ENCODE assay signal across 11 cellular contexts in the genomic region with DNA sequence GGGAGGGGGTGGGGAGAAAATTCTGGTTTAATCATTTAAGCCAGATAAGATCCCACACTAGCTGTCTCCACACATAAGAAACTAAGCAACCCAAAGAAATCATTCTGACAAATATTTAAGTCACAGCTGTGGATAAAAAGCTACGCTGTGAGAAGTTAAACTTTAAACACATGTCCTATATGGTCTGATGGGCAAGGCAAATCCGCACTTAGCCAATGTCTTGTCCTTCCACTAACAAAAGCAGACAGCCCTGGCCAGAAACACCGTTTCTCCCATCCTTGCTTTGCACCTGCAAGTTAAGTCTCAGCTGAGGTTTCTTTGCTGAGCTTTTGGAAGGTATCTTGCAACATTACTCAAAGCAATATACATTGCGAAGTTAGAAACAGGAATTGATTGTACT.
A peak's percentile ranks its signal among the peaks of the same experiment; 100 is the strongest.
DNase-seq lines count a peak whose midpoint lies in the region; FAIRE-seq and TF ChIP-seq lines count a peak whose summit lies in the region.
"Had no signal": no experiment of that assay in that cellular context is flagged by ENCODE, and none has a peak within 500 bp of the region (broad histone marks: within the 10 kb centered on the region; RNA-seq: fewer than 3 reads in every experiment).

No MANE protein-coding gene starts in this region.

- H3K36me3 ChIP-seq in colonic mucosa: no peaks in the 10 kb centered on the region
- H3K36me3 ChIP-seq in trophoblast cell (ENCODE audit: control insufficient read depth in 1 of 2, insufficient read depth in 2 of 2, low read length in 2 of 2): peaks cover 2% of the 10 kb centered on the region in 2 experiments

- peaks cover 1% of the 10 kb centered on the region for H3K27me3 Mint-ChIP-seq in IgD-negative memory B cell

- no peak overlapping the region for H2AFZ ChIP-seq in trophoblast cell (ENCODE audit: insufficient read depth, low read length, poor library complexity)

- H3K4me3 ChIP-seq in GM08714 (ENCODE audit: low read length): peak overlapping the region; percentile 95
- H3K4me3 ChIP-seq in colonic mucosa: peak overlapping the region; percentile 60
- no peak overlapping the region for H3K4me3 ChIP-seq in trophoblast cell (ENCODE audit: low read depth, low read length)

- peak overlapping the region; percentile 48 to 95 (median 68) for H3K27ac Mint-ChIP-seq in IgD-negative memory B cell

- no peak for FAIRE-seq in D721Med (lab: Jason Lieb, UNC)
- FAIRE-seq: colon had no signal

- H3K4me2 ChIP-seq in trophoblast cell (ENCODE audit: low read length): peak overlapping the region; percentile 59

- intact Hi-C loops in colonic mucosa (cut with DNase I): no loop called here

- TF ChIP-seq CTCF in colonic mucosa (IDR thresholded peaks at IDR 0.05) (no peak), D721Med (IDR thresholded peaks at IDR 0.05; ENCODE audit: insufficient read depth, missing control alignments) (no peak)

- no peak overlapping the region for H2BK5ac ChIP-seq in trophoblast cell (ENCODE audit: low read depth, low read length, poor library complexity)

- H4K8ac ChIP-seq in trophoblast cell (ENCODE audit: low read depth, low read length): no peak overlapping the region

- H3K27ac ChIP-seq in colonic mucosa (peak overlapping the region; percentile 60), trophoblast cell (ENCODE audit: low read depth, low read length) (no peak overlapping the region)

- no CpG with 5 or more reads among the region's 4 CpGs for WGBS in trophoblast cell (ENCODE audit: extremely low coverage, insufficient coverage, insufficient read length)

- H3K9me3 ChIP-seq in colonic mucosa (no peaks in the 10 kb centered on the region), trophoblast cell (ENCODE audit: insufficient read depth, low read depth, low read length) (no peaks in the 10 kb centered on the region)

- H3K18ac ChIP-seq in trophoblast cell (ENCODE audit: low read length): no peak overlapping the region

- peaks cover 23% of the 10 kb centered on the region for H3K79me2 ChIP-seq in trophoblast cell (ENCODE audit: control insufficient read depth, insufficient read depth, low read length, poor library complexity)

- H2BK120ac ChIP-seq in trophoblast cell (ENCODE audit: insufficient read depth, low read length, poor library complexity): no peak overlapping the region

- H4K91ac ChIP-seq in trophoblast cell (ENCODE audit: low read depth, low read length): no peak overlapping the region

- H3K9ac ChIP-seq in colonic mucosa (ENCODE audit: low read depth in 2 of 2, low read length in 2 of 2) (peak overlapping the region in 1 of 2 donors; percentile 71), trophoblast cell (ENCODE audit: low read length) (peak overlapping the region; percentile 28)

- H3K14ac ChIP-seq in trophoblast cell (ENCODE audit: low read length): no peak overlapping the region

- H2AK5ac ChIP-seq in trophoblast cell (ENCODE audit: low read length): no peak overlapping the region

- H3K9me3 Mint-ChIP-seq in IgD-negative memory B cell: no peaks in the 10 kb centered on the region

- peaks cover 16% of the 10 kb centered on the region for H3K79me1 ChIP-seq in trophoblast cell (ENCODE audit: low read length)

- H3K36me3 Mint-ChIP-seq in IgD-negative memory B cell: peaks cover 5% of the 10 kb centered on the region

- H3K4ac ChIP-seq in trophoblast cell (ENCODE audit: low read depth, low read length): no peak overlapping the region

- DNase-seq in colonic mucosa (no peak), trophoblast cell (no peak), NCI-H446 treated with DMSO at 0.1 percent for 48 hours (lab: John Stamatoyannopoulos, UW) (no peak), D721Med (ENCODE audit: insufficient read length, low spot score) (no peak)
- no peak for DNase-seq in stimulated activated naive CD4-positive, alpha-beta T cell (lab: John Stamatoyannopoulos, UW)
- no peak for DNase-seq in stimulated activated naive CD4-positive, alpha-beta T cell treated with Interleukin-2 at 50 U/mL for 16 hours (lab: John Stamatoyannopoulos, UW)
- DNase-seq: NCI-H2171 treated with DMSO at 0.1 percent for 48 hours; stimulated activated CD4-positive, alpha-beta T cell treated with anti-CD3 and anti-CD28 coated beads, Interleukin-4, amount 100 ng/mL, for 4 hours had no signal

- no peak overlapping the region for H3K23ac ChIP-seq in trophoblast cell (ENCODE audit: low read length)

- peak overlapping the region; percentile 95 to 98 (median 98) for H3K4me3 Mint-ChIP-seq in IgD-negative memory B cell

- no peaks in the 10 kb centered on the region for H3K27me3 ChIP-seq in colonic mucosa
- no peaks in the 10 kb centered on the region for H3K27me3 ChIP-seq in trophoblast cell (ENCODE audit: insufficient read depth, low read length)

- H2BK12ac ChIP-seq in trophoblast cell (ENCODE audit: low read length): no peak overlapping the region

- no peak overlapping the region for H4K12ac ChIP-seq in trophoblast cell (ENCODE audit: low read depth, low read length)

- H3K4me1 ChIP-seq in colonic mucosa (peaks cover 8% of the 10 kb centered on the region), trophoblast cell (ENCODE audit: control insufficient read depth in 1 of 2, insufficient read depth in 2 of 2, low read length in 2 of 2) (peaks cover 2 to 17% of the 10 kb centered on the region in 2 experiments)

- H3K4me1 Mint-ChIP-seq in IgD-negative memory B cell: peaks cover 45 to 57% (median 53%) of the 10 kb centered on the region in 3 donors
